ENCODE assay signal across 1 cellular context in the genomic region with DNA sequence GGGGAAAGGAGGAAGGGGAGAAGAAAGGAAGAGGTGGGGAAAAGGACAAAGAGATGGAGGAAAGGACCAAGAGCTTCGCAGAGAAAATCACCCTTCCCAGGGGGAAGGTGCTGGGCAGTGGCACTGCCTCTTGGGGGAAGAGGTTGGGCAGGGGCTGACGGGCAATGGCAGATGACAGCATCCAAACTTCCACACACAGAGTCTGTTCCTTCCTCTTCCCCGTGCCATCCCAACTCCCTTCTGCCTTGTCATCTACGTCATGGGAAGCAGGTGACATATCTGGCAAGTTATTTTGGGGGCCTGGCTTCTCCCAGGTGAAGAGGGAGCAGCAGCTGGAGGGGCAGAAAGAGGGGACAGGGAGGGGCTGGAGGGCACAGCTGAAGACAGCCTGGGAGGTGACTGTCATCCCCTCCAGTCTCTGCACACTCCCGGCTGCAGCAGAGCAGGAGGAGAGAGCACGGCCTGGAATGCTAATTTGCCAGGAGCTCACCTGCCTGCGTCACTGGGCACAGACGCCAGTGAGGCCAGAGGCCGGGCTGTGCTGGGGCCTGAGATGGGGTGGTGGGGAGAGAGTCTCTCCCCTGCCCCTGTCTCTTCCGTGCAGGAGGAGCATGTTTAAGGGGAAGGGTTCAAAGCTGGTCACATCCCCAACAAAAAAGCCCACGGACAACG.
TF ChIP-seq lines count a peak whose summit lies in the region.

No MANE protein-coding gene starts in this region.

TF ChIP-seq in HEK293, 187 proteins besides CTCF, POLR2A, EP300 and RAD21 (continued from another document):
- TF ChIP-seq, protein P1, sequence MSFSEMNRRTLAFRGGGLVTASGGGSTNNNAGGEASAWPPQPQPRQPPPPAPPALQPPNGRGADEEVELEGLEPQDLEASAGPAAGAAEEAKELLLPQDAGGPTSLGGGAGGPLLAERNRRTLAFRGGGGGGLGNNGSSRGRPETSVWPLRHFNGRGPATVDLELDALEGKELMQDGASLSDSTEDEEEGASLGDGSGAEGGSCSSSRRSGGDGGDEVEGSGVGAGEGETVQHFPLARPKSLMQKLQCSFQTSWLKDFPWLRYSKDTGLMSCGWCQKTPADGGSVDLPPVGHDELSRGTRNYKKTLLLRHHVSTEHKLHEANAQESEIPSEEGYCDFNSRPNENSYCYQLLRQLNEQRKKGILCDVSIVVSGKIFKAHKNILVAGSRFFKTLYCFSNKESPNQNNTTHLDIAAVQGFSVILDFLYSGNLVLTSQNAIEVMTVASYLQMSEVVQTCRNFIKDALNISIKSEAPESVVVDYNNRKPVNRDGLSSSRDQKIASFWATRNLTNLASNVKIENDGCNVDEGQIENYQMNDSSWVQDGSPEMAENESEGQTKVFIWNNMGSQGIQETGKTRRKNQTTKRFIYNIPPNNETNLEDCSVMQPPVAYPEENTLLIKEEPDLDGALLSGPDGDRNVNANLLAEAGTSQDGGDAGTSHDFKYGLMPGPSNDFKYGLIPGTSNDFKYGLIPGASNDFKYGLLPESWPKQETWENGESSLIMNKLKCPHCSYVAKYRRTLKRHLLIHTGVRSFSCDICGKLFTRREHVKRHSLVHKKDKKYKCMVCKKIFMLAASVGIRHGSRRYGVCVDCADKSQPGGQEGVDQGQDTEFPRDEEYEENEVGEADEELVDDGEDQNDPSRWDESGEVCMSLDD (tag by site-specific recombination; IDR thresholded peaks at IDR 0.05), result no peak
- TF ChIP-seq ZNF350 (tag by site-specific recombination; IDR thresholded peaks at IDR 0.05) (no peak), ZNF785 (tag by site-specific recombination; IDR thresholded peaks at IDR 0.05) (no peak), ZNF701 (tag by site-specific recombination; IDR thresholded peaks at IDR 0.05) (no peak), ZNF221 (tag by site-specific recombination; IDR thresholded peaks at IDR 0.05; ENCODE audit: borderline replicate concordance) (no peak), ZNF274 (IDR thresholded peaks at IDR 0.05; ENCODE audit: low read length) (no peak), ZNF274 (tag by site-specific recombination; IDR thresholded peaks at IDR 0.05; ENCODE audit: borderline replicate concordance) (no peak), ZNF366 (tag by site-specific recombination; conservative IDR thresholded peaks at IDR 0.05) (peak; percentile 54; the same call in 1 of the 2 replicates), YY1 (tag by site-specific recombination; IDR thresholded peaks at IDR 0.05) (no peak)
- TF ChIP-seq, protein P2, sequence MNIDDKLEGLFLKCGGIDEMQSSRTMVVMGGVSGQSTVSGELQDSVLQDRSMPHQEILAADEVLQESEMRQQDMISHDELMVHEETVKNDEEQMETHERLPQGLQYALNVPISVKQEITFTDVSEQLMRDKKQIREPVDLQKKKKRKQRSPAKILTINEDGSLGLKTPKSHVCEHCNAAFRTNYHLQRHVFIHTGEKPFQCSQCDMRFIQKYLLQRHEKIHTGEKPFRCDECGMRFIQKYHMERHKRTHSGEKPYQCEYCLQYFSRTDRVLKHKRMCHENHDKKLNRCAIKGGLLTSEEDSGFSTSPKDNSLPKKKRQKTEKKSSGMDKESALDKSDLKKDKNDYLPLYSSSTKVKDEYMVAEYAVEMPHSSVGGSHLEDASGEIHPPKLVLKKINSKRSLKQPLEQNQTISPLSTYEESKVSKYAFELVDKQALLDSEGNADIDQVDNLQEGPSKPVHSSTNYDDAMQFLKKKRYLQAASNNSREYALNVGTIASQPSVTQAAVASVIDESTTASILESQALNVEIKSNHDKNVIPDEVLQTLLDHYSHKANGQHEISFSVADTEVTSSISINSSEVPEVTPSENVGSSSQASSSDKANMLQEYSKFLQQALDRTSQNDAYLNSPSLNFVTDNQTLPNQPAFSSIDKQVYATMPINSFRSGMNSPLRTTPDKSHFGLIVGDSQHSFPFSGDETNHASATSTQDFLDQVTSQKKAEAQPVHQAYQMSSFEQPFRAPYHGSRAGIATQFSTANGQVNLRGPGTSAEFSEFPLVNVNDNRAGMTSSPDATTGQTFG (tag by site-specific recombination; IDR thresholded peaks at IDR 0.05; ENCODE audit: borderline replicate concordance), result no peak
